Comparison of ENCODE assay signal across 12 cellular contexts in genomic region chr2:211055438-211055837, GRCh38.
A peak's percentile ranks its signal among the peaks of the same experiment; 100 is the strongest.
DNase-seq lines count a peak whose midpoint lies in the region; ATAC-seq and TF ChIP-seq lines count a peak whose summit lies in the region.
"Had no signal": no experiment of that assay in that cellular context is flagged by ENCODE, and none has a peak within 500 bp of the region (broad histone marks: within the 10 kb centered on the region; RNA-seq: fewer than 3 reads in every experiment).

No MANE protein-coding gene starts in this region.

- no peak overlapping the region for H2BK5ac ChIP-seq in mesenchymal stem cell (ENCODE audit: low read depth, low read length, poor library complexity, severe bottlenecking)

- no peak overlapping the region for H2BK12ac ChIP-seq in mesenchymal stem cell (ENCODE audit: low read length in 2 of 2)

- H2BK120ac ChIP-seq in mesenchymal stem cell (ENCODE audit: low read depth, low read length), result no peak overlapping the region

- H3K79me2 ChIP-seq in DND-41 (ENCODE audit: insufficient read depth, low read length), result no peaks in the 10 kb centered on the region

- no peaks in the 10 kb centered on the region for H3K27me3 ChIP-seq in DND-41 (ENCODE audit: insufficient read depth, low read length, poor library complexity)
- H3K27me3 ChIP-seq in mesenchymal stem cell (ENCODE audit: control insufficient read depth in 1 of 2, insufficient read depth in 1 of 2, low read length in 2 of 2), result no peaks in the 10 kb centered on the region
- H3K27me3 ChIP-seq: ascending aorta, pancreas, suprapubic skin had no signal

- no peak for ATAC-seq in DND-41 (ENCODE audit: insufficient read depth, low read depth)
- peak; percentile 51; the same call in 1 of the 3 replicates for ATAC-seq in SK-N-SH treated with all-trans-retinoic acid at 6 μM for 48 hours
- ATAC-seq: pancreas had no signal

- DNase-seq in DND-41, result no peak
- DNase-seq in LHCN-M2 (ENCODE audit: low read depth), result peak; percentile 18
- peak; percentile 14 for DNase-seq in mesenchymal stem cell
- DNase-seq in SKM-1 (lab: John Stamatoyannopoulos, UW; ENCODE audit: unreplicated experiment), result no peak
- DNase-seq in CD1c-positive myeloid dendritic cell (ENCODE audit: extremely low spot score), result no peak
- DNase-seq in iPS-NIHi11 (ENCODE audit: low spot score), result no peak
- DNase-seq in stimulated activated naive CD4-positive, alpha-beta T cell treated with Interleukin-2 at 50 U/mL for 16 hours (lab: John Stamatoyannopoulos, UW), result no peak
- DNase-seq: activated CD8-positive, alpha-beta memory T cell treated with anti-CD3 and anti-CD28 coated beads, Interleukin-2, amount 50 U/mL, for 4 hours; pancreas had no signal

- H3K4me2 ChIP-seq in DND-41 (ENCODE audit: insufficient read depth, low read length), result no peak overlapping the region
- no peak overlapping the region for H3K4me2 ChIP-seq in mesenchymal stem cell (ENCODE audit: low read length, poor library complexity, severe bottlenecking)

- no peak overlapping the region for H4K8ac ChIP-seq in mesenchymal stem cell (ENCODE audit: low read length)

- H3K4me3 ChIP-seq in DND-41 (ENCODE audit: low read depth in 1 of 2, low read length in 2 of 2) (no peak overlapping the region), mesenchymal stem cell (ENCODE audit: insufficient read depth in 1 of 2, low read depth in 1 of 2, low read length in 2 of 2) (no peak overlapping the region)
- H3K4me3 ChIP-seq: ascending aorta, pancreas, suprapubic skin had no signal

- H3K27ac ChIP-seq in DND-41 (ENCODE audit: low read length) (no peak overlapping the region), mesenchymal stem cell (ENCODE audit: low read length, poor library complexity, severe bottlenecking) (no peak overlapping the region)
- H3K27ac ChIP-seq: ascending aorta, pancreas, suprapubic skin had no signal

- no peak overlapping the region for H2BK15ac ChIP-seq in mesenchymal stem cell (ENCODE audit: low read depth, poor library complexity, severe bottlenecking)

- H3K79me1 ChIP-seq in mesenchymal stem cell (replicated peaks; ENCODE audit: low read length, poor library complexity, severe bottlenecking), result no peaks in the 10 kb centered on the region

- H3K18ac ChIP-seq in mesenchymal stem cell (ENCODE audit: low read depth in 1 of 2, low read length in 2 of 2), result no peak overlapping the region

- TF ChIP-seq CTCF in DND-41 (IDR thresholded peaks at IDR 0.05; ENCODE audit: borderline replicate concordance, extremely low read depth, low read length, poor library complexity, severe bottlenecking), result peak; percentile 15

- H3K9me3 ChIP-seq in DND-41 (ENCODE audit: insufficient read depth, low read length, severe bottlenecking), result no peaks in the 10 kb centered on the region
- no peaks in the 10 kb centered on the region for H3K9me3 ChIP-seq in mesenchymal stem cell (ENCODE audit: control insufficient read depth, low read length)
- H3K9me3 ChIP-seq: ascending aorta, pancreas, suprapubic skin had no signal

- no peak overlapping the region for H2AK5ac ChIP-seq in mesenchymal stem cell (ENCODE audit: low read length, severe bottlenecking)

- no peak overlapping the region for H3K9ac ChIP-seq in DND-41 (ENCODE audit: low read depth, low read length)
- H3K9ac ChIP-seq in mesenchymal stem cell (ENCODE audit: low read length), result no peak overlapping the region

- H4K20me1 ChIP-seq in DND-41 (ENCODE audit: insufficient read depth, low read length), result no peaks in the 10 kb centered on the region

- no peak overlapping the region for H2AFZ ChIP-seq in DND-41 (ENCODE audit: low read depth, low read length)
- H2AFZ ChIP-seq in mesenchymal stem cell (ENCODE audit: low read depth, low read length), result peak overlapping the region; percentile 69

- no peak overlapping the region for H3K14ac ChIP-seq in mesenchymal stem cell (ENCODE audit: low read length in 2 of 2)

- H3K36me3 ChIP-seq in DND-41 (ENCODE audit: insufficient read depth, low read length) (no peaks in the 10 kb centered on the region), mesenchymal stem cell (ENCODE audit: control insufficient read depth in 1 of 2, insufficient read depth in 2 of 2, low read depth in 1 of 2, low read length in 2 of 2) (no peaks in the 10 kb centered on the region)
- H3K36me3 ChIP-seq: ascending aorta, pancreas, suprapubic skin had no signal

- WGBS in mesenchymal stem cell, result 62% methylated on average over 5 of the region's 5 CpGs

- H3K4me1 ChIP-seq in DND-41 (ENCODE audit: insufficient read depth, low read length) (no peaks in the 10 kb centered on the region), mesenchymal stem cell (ENCODE audit: control insufficient read depth, insufficient read depth, low read depth, low read length) (no peaks in the 10 kb centered on the region)
- H3K4me1 ChIP-seq: ascending aorta, pancreas, suprapubic skin had no signal

- H3K23ac ChIP-seq in mesenchymal stem cell (ENCODE audit: low read length in 2 of 2), result no peak overlapping the region

- no peak overlapping the region for H4K91ac ChIP-seq in mesenchymal stem cell (ENCODE audit: low read length)

- H3K4ac ChIP-seq in mesenchymal stem cell (ENCODE audit: low read depth in 1 of 2, low read length in 2 of 2), result no peak overlapping the region

TF ChIP-seq in SK-N-SH treated with all-trans-retinoic acid at 6 μM for 48 hours, 23 proteins besides CTCF, POLR2A, EP300 and RAD21:
- no peak for TF ChIP-seq TOX (CRISPR knock-in tag; IDR thresholded peaks at IDR 0.05; ENCODE audit: borderline replicate concordance)

Comparison
In these comparisons a context has a peak if more than half of its experiments do, and no peak if none do; other contexts are left out.
1. DNase-seq: peak in LHCN-M2 (single experiment) and mesenchymal stem cell (single experiment); none in DND-41 (single experiment), SKM-1 (single experiment), CD1c-positive myeloid dendritic cell (single experiment), iPS-NIHi11 (single experiment) and stimulated activated naive CD4-positive, alpha-beta T cell treated with Interleukin-2 at 50 U/mL for 16 hours (single experiment).